In the genomic region with DNA sequence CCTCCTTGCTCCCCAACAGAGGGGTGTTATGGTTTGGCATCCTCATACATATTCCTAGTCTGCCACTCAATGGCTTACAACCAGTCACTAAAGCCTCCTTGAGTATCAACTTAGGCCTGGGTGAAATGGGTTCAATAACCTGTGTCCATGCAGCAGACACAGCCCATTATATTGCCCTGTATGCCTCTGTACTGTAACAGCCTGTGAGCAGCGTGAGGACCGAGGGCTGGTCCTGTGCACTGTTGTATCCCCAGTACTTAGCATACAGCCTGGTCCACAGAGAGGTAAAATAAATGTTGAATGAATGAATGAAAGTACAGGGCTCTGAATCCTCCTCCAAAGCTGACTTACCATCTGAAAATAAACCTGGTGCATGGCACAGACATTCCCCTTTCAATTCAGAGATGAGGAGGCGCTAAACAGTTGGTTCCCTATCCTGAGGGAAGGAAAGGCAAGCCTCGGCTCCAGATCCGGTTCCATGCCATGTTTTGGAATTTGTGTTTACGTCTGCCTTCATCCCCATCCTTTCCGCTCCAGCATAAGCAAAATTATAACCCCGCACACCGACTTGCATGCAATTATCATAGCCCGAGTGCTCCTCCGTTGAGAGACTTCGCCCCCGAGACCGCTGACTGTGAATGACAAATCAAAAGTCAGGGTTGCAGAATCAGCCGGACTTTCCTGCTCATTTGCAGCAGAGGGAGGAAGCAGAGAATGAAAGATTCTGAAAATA, we compare ENCODE assay signal across 1 cellular context.
TF ChIP-seq lines count a peak whose summit lies in the region.

No MANE protein-coding gene starts in this region.

TF ChIP-seq in HEK293, 187 proteins besides CTCF, POLR2A, EP300 and RAD21 (continued from another document and continues in another):
- TF ChIP-seq ZBTB17 (tag by site-specific recombination; IDR thresholded peaks at IDR 0.05): peak; percentile 98
- TF ChIP-seq ZNF658 (tag by site-specific recombination; IDR thresholded peaks at IDR 0.05): no peak
- TF ChIP-seq ZNF621 (tag by site-specific recombination; IDR thresholded peaks at IDR 0.05): no peak
- no peak for TF ChIP-seq KLF1 (tag by site-specific recombination; IDR thresholded peaks at IDR 0.05)
- TF ChIP-seq ZNF10 (tag by site-specific recombination; IDR thresholded peaks at IDR 0.05): peak; percentile 37; the same call in 1 of the 2 replicates
- no peak for TF ChIP-seq ZFP3 (tag by site-specific recombination; IDR thresholded peaks at IDR 0.05; ENCODE audit: low read depth)
- TF ChIP-seq ZBTB7A (tag by site-specific recombination; IDR thresholded peaks at IDR 0.05; ENCODE audit: low read depth): no peak
- peak; percentile 70; the same call in 1 of the 2 replicates for TF ChIP-seq ZFP37 (tag by site-specific recombination; IDR thresholded peaks at IDR 0.05)
- peak; percentile 56; the same call in 1 of the 2 replicates for TF ChIP-seq ZNF843 (tag by site-specific recombination; IDR thresholded peaks at IDR 0.05)
- TF ChIP-seq HOXA7 (CRISPR knock-in tag; IDR thresholded peaks at IDR 0.05; ENCODE audit: borderline replicate concordance): no peak
- TF ChIP-seq GFI1B (tag by site-specific recombination; IDR thresholded peaks at IDR 0.05): no peak
- peak; percentile 60 for TF ChIP-seq ZFHX2 (tag by site-specific recombination; conservative IDR thresholded peaks at IDR 0.05)
- no peak for TF ChIP-seq ZNF624 (tag by site-specific recombination; IDR thresholded peaks at IDR 0.05)
- peak; percentile 97 for TF ChIP-seq SP7 (tag by site-specific recombination; IDR thresholded peaks at IDR 0.05)
- peak; percentile 93 for TF ChIP-seq ZEB2 (tag by site-specific recombination; IDR thresholded peaks at IDR 0.05)
- peak; percentile 74 for TF ChIP-seq KLF8 (tag by site-specific recombination; IDR thresholded peaks at IDR 0.05)
- no peak for TF ChIP-seq ZNF416 (tag by site-specific recombination; IDR thresholded peaks at IDR 0.05)
- TF ChIP-seq ZFP41 (tag by site-specific recombination; IDR thresholded peaks at IDR 0.05; ENCODE audit: borderline replicate concordance): no peak
- no peak for TF ChIP-seq ZNF701 (tag by site-specific recombination; IDR thresholded peaks at IDR 0.05)
- peak; percentile 81 for TF ChIP-seq ZXDB (tag by site-specific recombination; IDR thresholded peaks at IDR 0.05)
- TF ChIP-seq ZSCAN30 (tag by site-specific recombination; IDR thresholded peaks at IDR 0.05): peak; percentile 89
- TF ChIP-seq ZNF544 (tag by site-specific recombination; IDR thresholded peaks at IDR 0.05): no peak
- no peak; the same call in 1 of the 2 replicates for TF ChIP-seq WT1 (tag by site-specific recombination; IDR thresholded peaks at IDR 0.05)
- peak; percentile 44; the same call in 1 of the 2 replicates for TF ChIP-seq ZNF76 (tag by site-specific recombination; IDR thresholded peaks at IDR 0.05; ENCODE audit: borderline replicate concordance, low read depth)
- TF ChIP-seq SALL2 (tag by site-specific recombination; IDR thresholded peaks at IDR 0.05; ENCODE audit: borderline replicate concordance): no peak
- TF ChIP-seq SETDB1 (IDR thresholded peaks at IDR 0.05; ENCODE audit: insufficient read length, low read length): no peak
- TF ChIP-seq ZFP69B (tag by site-specific recombination; IDR thresholded peaks at IDR 0.05): peak; percentile 81
- TF ChIP-seq ZNF2 (tag by site-specific recombination; IDR thresholded peaks at IDR 0.05): peak; percentile 75
- TF ChIP-seq ZNF837 (tag by site-specific recombination; IDR thresholded peaks at IDR 0.05): no peak
- TF ChIP-seq ZNF623 (tag by site-specific recombination; IDR thresholded peaks at IDR 0.05): no peak
- TF ChIP-seq ZNF324 (tag by site-specific recombination; IDR thresholded peaks at IDR 0.05): no peak
- no peak for TF ChIP-seq ZNF169 (tag by site-specific recombination; IDR thresholded peaks at IDR 0.05)
- TF ChIP-seq, protein P1, sequence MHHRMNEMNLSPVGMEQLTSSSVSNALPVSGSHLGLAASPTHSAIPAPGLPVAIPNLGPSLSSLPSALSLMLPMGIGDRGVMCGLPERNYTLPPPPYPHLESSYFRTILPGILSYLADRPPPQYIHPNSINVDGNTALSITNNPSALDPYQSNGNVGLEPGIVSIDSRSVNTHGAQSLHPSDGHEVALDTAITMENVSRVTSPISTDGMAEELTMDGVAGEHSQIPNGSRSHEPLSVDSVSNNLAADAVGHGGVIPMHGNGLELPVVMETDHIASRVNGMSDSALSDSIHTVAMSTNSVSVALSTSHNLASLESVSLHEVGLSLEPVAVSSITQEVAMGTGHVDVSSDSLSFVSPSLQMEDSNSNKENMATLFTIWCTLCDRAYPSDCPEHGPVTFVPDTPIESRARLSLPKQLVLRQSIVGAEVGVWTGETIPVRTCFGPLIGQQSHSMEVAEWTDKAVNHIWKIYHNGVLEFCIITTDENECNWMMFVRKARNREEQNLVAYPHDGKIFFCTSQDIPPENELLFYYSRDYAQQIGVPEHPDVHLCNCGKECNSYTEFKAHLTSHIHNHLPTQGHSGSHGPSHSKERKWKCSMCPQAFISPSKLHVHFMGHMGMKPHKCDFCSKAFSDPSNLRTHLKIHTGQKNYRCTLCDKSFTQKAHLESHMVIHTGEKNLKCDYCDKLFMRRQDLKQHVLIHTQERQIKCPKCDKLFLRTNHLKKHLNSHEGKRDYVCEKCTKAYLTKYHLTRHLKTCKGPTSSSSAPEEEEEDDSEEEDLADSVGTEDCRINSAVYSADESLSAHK (tag by site-specific recombination; IDR thresholded peaks at IDR 0.05): peak; percentile 52; the same call in 1 of the 2 replicates
- TF ChIP-seq, protein P2, sequence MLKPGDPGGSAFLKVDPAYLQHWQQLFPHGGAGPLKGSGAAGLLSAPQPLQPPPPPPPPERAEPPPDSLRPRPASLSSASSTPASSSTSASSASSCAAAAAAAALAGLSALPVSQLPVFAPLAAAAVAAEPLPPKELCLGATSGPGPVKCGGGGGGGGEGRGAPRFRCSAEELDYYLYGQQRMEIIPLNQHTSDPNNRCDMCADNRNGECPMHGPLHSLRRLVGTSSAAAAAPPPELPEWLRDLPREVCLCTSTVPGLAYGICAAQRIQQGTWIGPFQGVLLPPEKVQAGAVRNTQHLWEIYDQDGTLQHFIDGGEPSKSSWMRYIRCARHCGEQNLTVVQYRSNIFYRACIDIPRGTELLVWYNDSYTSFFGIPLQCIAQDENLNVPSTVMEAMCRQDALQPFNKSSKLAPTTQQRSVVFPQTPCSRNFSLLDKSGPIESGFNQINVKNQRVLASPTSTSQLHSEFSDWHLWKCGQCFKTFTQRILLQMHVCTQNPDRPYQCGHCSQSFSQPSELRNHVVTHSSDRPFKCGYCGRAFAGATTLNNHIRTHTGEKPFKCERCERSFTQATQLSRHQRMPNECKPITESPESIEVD (tag by site-specific recombination; IDR thresholded peaks at IDR 0.05): peak; percentile 32; the same call in 1 of the 2 replicates
- no peak for TF ChIP-seq ZNF549 (tag by site-specific recombination; IDR thresholded peaks at IDR 0.05)
- no peak for TF ChIP-seq ZNF404 (tag by site-specific recombination; IDR thresholded peaks at IDR 0.05)
- TF ChIP-seq ZNF777 (tag by site-specific recombination; IDR thresholded peaks at IDR 0.05; ENCODE audit: borderline replicate concordance): no peak
- TF ChIP-seq, protein P3, sequence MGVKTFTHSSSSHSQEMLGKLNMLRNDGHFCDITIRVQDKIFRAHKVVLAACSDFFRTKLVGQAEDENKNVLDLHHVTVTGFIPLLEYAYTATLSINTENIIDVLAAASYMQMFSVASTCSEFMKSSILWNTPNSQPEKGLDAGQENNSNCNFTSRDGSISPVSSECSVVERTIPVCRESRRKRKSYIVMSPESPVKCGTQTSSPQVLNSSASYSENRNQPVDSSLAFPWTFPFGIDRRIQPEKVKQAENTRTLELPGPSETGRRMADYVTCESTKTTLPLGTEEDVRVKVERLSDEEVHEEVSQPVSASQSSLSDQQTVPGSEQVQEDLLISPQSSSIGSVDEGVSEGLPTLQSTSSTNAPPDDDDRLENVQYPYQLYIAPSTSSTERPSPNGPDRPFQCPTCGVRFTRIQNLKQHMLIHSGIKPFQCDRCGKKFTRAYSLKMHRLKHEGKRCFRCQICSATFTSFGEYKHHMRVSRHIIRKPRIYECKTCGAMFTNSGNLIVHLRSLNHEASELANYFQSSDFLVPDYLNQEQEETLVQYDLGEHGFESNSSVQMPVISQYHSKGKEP (tag by site-specific recombination; IDR thresholded peaks at IDR 0.05): peak; percentile 89
- TF ChIP-seq MZF1 (tag by site-specific recombination; IDR thresholded peaks at IDR 0.05; ENCODE audit: borderline replicate concordance): peak; percentile 92
- TF ChIP-seq, protein P4, sequence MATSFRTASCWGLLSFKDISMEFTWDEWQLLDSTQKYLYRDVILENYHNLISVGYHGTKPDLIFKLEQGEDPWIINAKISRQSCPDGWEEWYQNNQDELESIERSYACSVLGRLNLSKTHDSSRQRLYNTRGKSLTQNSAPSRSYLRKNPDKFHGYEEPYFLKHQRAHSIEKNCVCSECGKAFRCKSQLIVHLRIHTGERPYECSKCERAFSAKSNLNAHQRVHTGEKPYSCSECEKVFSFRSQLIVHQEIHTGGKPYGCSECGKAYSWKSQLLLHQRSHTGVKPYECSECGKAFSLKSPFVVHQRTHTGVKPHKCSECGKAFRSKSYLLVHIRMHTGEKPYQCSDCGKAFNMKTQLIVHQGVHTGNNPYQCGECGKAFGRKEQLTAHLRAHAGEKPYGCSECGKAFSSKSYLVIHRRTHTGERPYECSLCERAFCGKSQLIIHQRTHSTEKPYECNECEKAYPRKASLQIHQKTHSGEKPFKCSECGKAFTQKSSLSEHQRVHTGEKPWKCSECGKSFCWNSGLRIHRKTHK (tag by site-specific recombination; IDR thresholded peaks at IDR 0.05): no peak
- TF ChIP-seq GLI2 (tag by site-specific recombination; IDR thresholded peaks at IDR 0.05; ENCODE audit: borderline replicate concordance, low read depth): no peak
- TF ChIP-seq ZNF629 (tag by site-specific recombination; IDR thresholded peaks at IDR 0.05): peak; percentile 76
- TF ChIP-seq OSR2 (tag by site-specific recombination; IDR thresholded peaks at IDR 0.05): no peak
- peak; percentile 43; the same call in 1 of the 2 replicates for TF ChIP-seq ZIC2 (tag by site-specific recombination; IDR thresholded peaks at IDR 0.05)
- TF ChIP-seq ZNF366 (tag by site-specific recombination; conservative IDR thresholded peaks at IDR 0.05): peak; percentile 87
- TF ChIP-seq ZNF529 (tag by site-specific recombination; IDR thresholded peaks at IDR 0.05; ENCODE audit: insufficient replicate concordance): no peak
- TF ChIP-seq ZNF341 (tag by site-specific recombination; IDR thresholded peaks at IDR 0.05; ENCODE audit: low read depth): peak; percentile 94
- TF ChIP-seq, protein P5, sequence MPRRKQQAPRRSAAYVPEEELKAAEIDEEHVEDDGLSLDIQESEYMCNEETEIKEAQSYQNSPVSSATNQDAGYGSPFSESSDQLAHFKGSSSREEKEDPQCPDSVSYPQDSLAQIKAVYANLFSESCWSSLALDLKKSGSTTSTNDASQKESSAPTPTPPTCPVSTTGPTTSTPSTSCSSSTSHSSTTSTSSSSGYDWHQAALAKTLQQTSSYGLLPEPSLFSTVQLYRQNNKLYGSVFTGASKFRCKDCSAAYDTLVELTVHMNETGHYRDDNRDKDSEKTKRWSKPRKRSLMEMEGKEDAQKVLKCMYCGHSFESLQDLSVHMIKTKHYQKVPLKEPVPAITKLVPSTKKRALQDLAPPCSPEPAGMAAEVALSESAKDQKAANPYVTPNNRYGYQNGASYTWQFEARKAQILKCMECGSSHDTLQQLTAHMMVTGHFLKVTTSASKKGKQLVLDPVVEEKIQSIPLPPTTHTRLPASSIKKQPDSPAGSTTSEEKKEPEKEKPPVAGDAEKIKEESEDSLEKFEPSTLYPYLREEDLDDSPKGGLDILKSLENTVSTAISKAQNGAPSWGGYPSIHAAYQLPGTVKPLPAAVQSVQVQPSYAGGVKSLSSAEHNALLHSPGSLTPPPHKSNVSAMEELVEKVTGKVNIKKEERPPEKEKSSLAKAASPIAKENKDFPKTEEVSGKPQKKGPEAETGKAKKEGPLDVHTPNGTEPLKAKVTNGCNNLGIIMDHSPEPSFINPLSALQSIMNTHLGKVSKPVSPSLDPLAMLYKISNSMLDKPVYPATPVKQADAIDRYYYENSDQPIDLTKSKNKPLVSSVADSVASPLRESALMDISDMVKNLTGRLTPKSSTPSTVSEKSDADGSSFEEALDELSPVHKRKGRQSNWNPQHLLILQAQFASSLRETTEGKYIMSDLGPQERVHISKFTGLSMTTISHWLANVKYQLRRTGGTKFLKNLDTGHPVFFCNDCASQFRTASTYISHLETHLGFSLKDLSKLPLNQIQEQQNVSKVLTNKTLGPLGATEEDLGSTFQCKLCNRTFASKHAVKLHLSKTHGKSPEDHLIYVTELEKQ (tag by site-specific recombination; IDR thresholded peaks at IDR 0.05; ENCODE audit: borderline replicate concordance): peak; percentile 46; the same call in 1 of the 2 replicates
- TF ChIP-seq ZNF394 (tag by site-specific recombination; IDR thresholded peaks at IDR 0.05; ENCODE audit: borderline replicate concordance): peak; percentile 67; the same call in 1 of the 2 replicates
- peak; percentile 88 for TF ChIP-seq ZNF660 (tag by site-specific recombination; IDR thresholded peaks at IDR 0.05)
- TF ChIP-seq, protein P6, sequence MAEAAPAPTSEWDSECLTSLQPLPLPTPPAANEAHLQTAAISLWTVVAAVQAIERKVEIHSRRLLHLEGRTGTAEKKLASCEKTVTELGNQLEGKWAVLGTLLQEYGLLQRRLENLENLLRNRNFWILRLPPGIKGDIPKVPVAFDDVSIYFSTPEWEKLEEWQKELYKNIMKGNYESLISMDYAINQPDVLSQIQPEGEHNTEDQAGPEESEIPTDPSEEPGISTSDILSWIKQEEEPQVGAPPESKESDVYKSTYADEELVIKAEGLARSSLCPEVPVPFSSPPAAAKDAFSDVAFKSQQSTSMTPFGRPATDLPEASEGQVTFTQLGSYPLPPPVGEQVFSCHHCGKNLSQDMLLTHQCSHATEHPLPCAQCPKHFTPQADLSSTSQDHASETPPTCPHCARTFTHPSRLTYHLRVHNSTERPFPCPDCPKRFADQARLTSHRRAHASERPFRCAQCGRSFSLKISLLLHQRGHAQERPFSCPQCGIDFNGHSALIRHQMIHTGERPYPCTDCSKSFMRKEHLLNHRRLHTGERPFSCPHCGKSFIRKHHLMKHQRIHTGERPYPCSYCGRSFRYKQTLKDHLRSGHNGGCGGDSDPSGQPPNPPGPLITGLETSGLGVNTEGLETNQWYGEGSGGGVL (tag by site-specific recombination; IDR thresholded peaks at IDR 0.05): no peak; the same call in 1 of the 2 replicates
- TF ChIP-seq, protein P7, sequence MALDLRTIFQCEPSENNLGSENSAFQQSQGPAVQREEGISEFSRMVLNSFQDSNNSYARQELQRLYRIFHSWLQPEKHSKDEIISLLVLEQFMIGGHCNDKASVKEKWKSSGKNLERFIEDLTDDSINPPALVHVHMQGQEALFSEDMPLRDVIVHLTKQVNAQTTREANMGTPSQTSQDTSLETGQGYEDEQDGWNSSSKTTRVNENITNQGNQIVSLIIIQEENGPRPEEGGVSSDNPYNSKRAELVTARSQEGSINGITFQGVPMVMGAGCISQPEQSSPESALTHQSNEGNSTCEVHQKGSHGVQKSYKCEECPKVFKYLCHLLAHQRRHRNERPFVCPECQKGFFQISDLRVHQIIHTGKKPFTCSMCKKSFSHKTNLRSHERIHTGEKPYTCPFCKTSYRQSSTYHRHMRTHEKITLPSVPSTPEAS (tag by site-specific recombination; IDR thresholded peaks at IDR 0.05): peak; percentile 39; the same call in 1 of the 2 replicates
- TF ChIP-seq ZNF670 (tag by site-specific recombination; IDR thresholded peaks at IDR 0.05; ENCODE audit: low read depth): no peak
- TF ChIP-seq OVOL3 (tag by site-specific recombination; IDR thresholded peaks at IDR 0.05): no peak
- TF ChIP-seq ZNF791 (tag by site-specific recombination; IDR thresholded peaks at IDR 0.05): no peak
- peak; percentile 38; the same call in 1 of the 2 replicates for TF ChIP-seq KLF9 (tag by site-specific recombination; IDR thresholded peaks at IDR 0.05; ENCODE audit: low read depth)
